In the genomic region with DNA sequence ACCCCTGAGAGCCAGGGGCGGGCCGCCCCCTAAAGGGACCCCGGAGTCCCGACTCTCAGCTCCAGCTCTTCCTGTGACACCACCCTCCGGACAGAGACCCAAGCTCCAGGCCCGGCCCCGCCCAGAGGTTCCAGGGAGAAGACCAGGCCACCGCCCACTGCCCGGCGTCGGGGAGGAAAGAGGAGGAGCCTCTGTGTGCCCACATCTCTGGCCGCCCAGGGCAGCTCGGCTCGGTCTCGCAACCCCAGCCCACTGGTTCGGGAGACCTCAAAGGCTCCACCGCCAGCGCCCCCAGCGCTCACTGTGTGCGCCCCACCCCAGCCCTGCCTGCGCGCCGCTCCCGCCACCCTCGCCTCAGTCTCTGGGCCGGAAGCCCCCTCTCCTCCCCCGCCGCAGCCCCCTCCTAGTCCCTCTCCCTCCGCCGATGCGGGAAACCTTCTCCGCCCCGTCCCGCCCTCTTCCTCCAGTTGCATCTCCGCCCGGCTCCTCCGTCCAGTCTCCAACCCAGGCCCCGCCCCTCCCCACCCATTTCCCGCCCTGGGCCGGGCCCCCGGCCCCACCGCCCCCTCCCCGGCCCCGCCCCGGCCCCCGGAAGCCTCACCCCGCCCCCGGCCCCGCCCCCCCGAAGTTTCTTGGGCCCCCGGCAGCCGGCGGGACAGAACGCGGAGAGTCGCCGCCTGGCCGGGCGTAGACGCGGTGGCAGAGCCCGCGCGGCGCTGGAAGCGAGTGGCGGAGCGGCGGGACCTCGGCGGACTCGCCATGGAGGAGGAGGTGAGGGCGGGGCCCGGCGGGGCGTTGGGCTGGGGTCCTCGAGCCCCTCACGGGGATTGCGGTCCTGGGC, we compare ENCODE assay signal across 8 cellular contexts. TPM values are rescaled to one million over a fixed set of nuclear protein-coding genes. Genes with fewer than 3 reads are reported as not detected.
DNase-seq lines count a peak whose midpoint lies in the region; ATAC-seq and TF ChIP-seq lines count a peak whose summit lies in the region.

Gene PLEKHO2, plus strand, starts transcription at position 658 of the 841 bp plus-strand sequence. Its CDS starts 102 bp downstream, at position 760.

- peak; percentile 65 for ATAC-seq in HG02571 (IDR thresholded peaks at IDR 0.05; ENCODE audit: unreplicated experiment)
- peak; percentile 78 for ATAC-seq in activated naive CD8-positive, alpha-beta T cell treated with anti-CD3 and anti-CD28 coated beads, Interleukin-2, amount 10 ng/mL, durations not matched to agents 7 days and 5 days (ENCODE audit: low read depth)
- ATAC-seq in Right ventricle myocardium inferior = peak; percentile 90

- H3K4me1 Mint-ChIP-seq in activated naive CD8-positive, alpha-beta T cell treated with anti-CD3 and anti-CD28 coated beads, Interleukin-2, amount 10 ng/mL, durations not matched to agents 7 days and 5 days = peaks cover 57% of the 10 kb centered on the region

- H3K9me3 Mint-ChIP-seq in activated naive CD8-positive, alpha-beta T cell treated with anti-CD3 and anti-CD28 coated beads, Interleukin-2, amount 10 ng/mL, durations not matched to agents 7 days and 5 days = no peaks in the 10 kb centered on the region

- H2AFZ ChIP-seq in SU-DHL-6 (ENCODE audit: low read depth, low read length, severe bottlenecking) = peak within 1 kb of the TSS; percentile 36

- no peaks in the 10 kb centered on the region for H3K9me2 ChIP-seq in SU-DHL-6 (replicated peaks; ENCODE audit: insufficient read depth, low read length)

- WGBS in ovary, 3 donors = 1 to 3% (median 1%) methylated on average over 50 to 79 of the region's 79 CpGs
- under 1% methylated on average over 79 of the region's 79 CpGs for WGBS in thymus

- H3K4me3 ChIP-seq in SU-DHL-6 (ENCODE audit: insufficient read depth, low read length, poor library complexity, severe bottlenecking) (peak within 1 kb of the TSS; percentile 94), ovary (peak within 1 kb of the TSS; percentile 59), thymus (ENCODE audit: low read length) (peak within 1 kb of the TSS; percentile 83)

- peak; percentile 85 for TF ChIP-seq POLR2A in ovary (IDR thresholded peaks at IDR 0.05)

- H3K4me2 ChIP-seq in SU-DHL-6 (ENCODE audit: low read depth, low read length, poor library complexity, severe bottlenecking) = peak within 1 kb of the TSS; percentile 94

- H3K9me3 ChIP-seq in SU-DHL-6 (ENCODE audit: insufficient read depth, low read length) (no peaks in the 10 kb centered on the region), ovary (no peaks in the 10 kb centered on the region), thymus (ENCODE audit: control insufficient read depth) (no peaks in the 10 kb centered on the region)

- H3K27ac ChIP-seq in SU-DHL-6 (ENCODE audit: low read depth, low read length) = peak within 1 kb of the TSS; percentile 3; the same call in 1 of the 2 replicates
- peak within 1 kb of the TSS; percentile 72 to 91 for H3K27ac ChIP-seq in ovary
- H3K27ac ChIP-seq in thymus (ENCODE audit: low read depth) = peak within 1 kb of the TSS; percentile 96

- no peaks in the 10 kb centered on the region for H4K20me1 ChIP-seq in SU-DHL-6 (ENCODE audit: low read depth, low read length)

- POLR2A ChIA-PET in GM10248 (lab: Yijun Ruan, JAX) = interaction anchor here (0.6 to 1.2 kb wide), 5 partner anchors 10 to 52 kb away, joined by 3 to 9 read pairs (median 3); partner anchors contain the start of gene PIF1
- POLR2A ChIA-PET in activated naive CD8-positive, alpha-beta T cell treated with anti-CD3 and anti-CD28 coated beads, Interleukin-2, amount 10 ng/mL, durations not matched to agents 7 days and 5 days (lab: Charles Lee) = interaction anchor here (0.9 to 2.8 kb wide), 9 partner anchors 9 to 463 kb away, joined by 3 to 52 read pairs (median 3); partner anchors contain the start of genes PIF1 and RNU5B-1

- H3K36me3 ChIP-seq in SU-DHL-6 (ENCODE audit: low read length) = no peaks in the 10 kb centered on the region
- H3K36me3 ChIP-seq in ovary = no peaks in the 10 kb centered on the region
- H3K36me3 ChIP-seq in thymus (ENCODE audit: control insufficient read depth, insufficient read depth) = peaks cover 7% of the 10 kb centered on the region

- TF ChIP-seq EP300 in ovary (IDR thresholded peaks at IDR 0.05) = no peak

- peaks cover 23% of the 10 kb centered on the region for H3K79me2 ChIP-seq in SU-DHL-6 (ENCODE audit: insufficient read depth, low read length)

- intact Hi-C loops in Right ventricle myocardium inferior (cut with DNase I) = loop anchor here (2.0 kb wide), 2 partner anchors 37 to 63 kb away; no protein-coding TSS in a partner anchor
- intact Hi-C loops in ovary (cut with DNase I) = loop anchor here in 3 of 4 donors (5.0 to 10.0 kb wide), 3 partner anchors 53 to 81 kb away; no protein-coding TSS in a partner anchor

- H3F3A ChIP-seq in SU-DHL-6 (ENCODE audit: insufficient read depth) = peaks cover 10% of the 10 kb centered on the region; the same call in 1 of the 2 replicates

- peak; percentile 96 for DNase-seq in GM10248 (ENCODE audit: extremely low spot score)
- peak; percentile 48 for DNase-seq in NCI-H1092 treated with DMSO at 0.1 percent for 48 hours (lab: John Stamatoyannopoulos, UW)
- DNase-seq in activated naive CD8-positive, alpha-beta T cell treated with anti-CD3 and anti-CD28 coated beads, Interleukin-2, amount 10 ng/mL, durations not matched to agents 7 days and 5 days = peak; percentile 90
- peak; percentile 99 for DNase-seq in Right ventricle myocardium inferior (ENCODE audit: missing footprints)
- DNase-seq in ovary = peak; percentile 96 to 98 (median 97)

- peak within 1 kb of the TSS; percentile 94 for H3K9ac ChIP-seq in SU-DHL-6 (ENCODE audit: low read length)

- H3K27me3 ChIP-seq in SU-DHL-6 (ENCODE audit: low read length) = no peaks in the 10 kb centered on the region
- H3K27me3 ChIP-seq in ovary = no peaks in the 10 kb centered on the region
- H3K27me3 ChIP-seq in thymus (ENCODE audit: control insufficient read depth, insufficient read depth) = no peaks in the 10 kb centered on the region

- no peaks in the 10 kb centered on the region for H3K27me3 Mint-ChIP-seq in activated naive CD8-positive, alpha-beta T cell treated with anti-CD3 and anti-CD28 coated beads, Interleukin-2, amount 10 ng/mL, durations not matched to agents 7 days and 5 days

- H3K36me3 Mint-ChIP-seq in activated naive CD8-positive, alpha-beta T cell treated with anti-CD3 and anti-CD28 coated beads, Interleukin-2, amount 10 ng/mL, durations not matched to agents 7 days and 5 days = peaks cover 9% of the 10 kb centered on the region

- TF ChIP-seq CTCF in GM10248 (IDR thresholded peaks at IDR 0.05; ENCODE audit: control extremely low read depth, extremely low read depth, low read depth, missing control alignments) = no peak
- TF ChIP-seq CTCF in SU-DHL-6 (IDR thresholded peaks at IDR 0.05; ENCODE audit: insufficient read depth, low read length, poor library complexity, severe bottlenecking) = no peak
- TF ChIP-seq CTCF in ovary (IDR thresholded peaks at IDR 0.05) = peak in 1 of 3 donors; percentile 15

- H3K27ac Mint-ChIP-seq in activated naive CD8-positive, alpha-beta T cell treated with anti-CD3 and anti-CD28 coated beads, Interleukin-2, amount 10 ng/mL, durations not matched to agents 7 days and 5 days = peak within 1 kb of the TSS; percentile 89

- H3K4me3 Mint-ChIP-seq in activated naive CD8-positive, alpha-beta T cell treated with anti-CD3 and anti-CD28 coated beads, Interleukin-2, amount 10 ng/mL, durations not matched to agents 7 days and 5 days = peak within 1 kb of the TSS; percentile 94

- CTCF ChIA-PET in GM10248 (lab: Yijun Ruan, JAX) = interaction anchor here (0.7 to 1.8 kb wide), 11 partner anchors 9 to 111 kb away, joined by 3 to 7 read pairs (median 3); partner anchors contain the start of gene ANKDD1A

- peaks cover 10% of the 10 kb centered on the region for H3K4me1 ChIP-seq in ovary (ENCODE audit: insufficient read depth)
- peaks cover 39% of the 10 kb centered on the region for H3K4me1 ChIP-seq in thymus (ENCODE audit: control insufficient read depth, insufficient read depth, low read length)

RNA-seq across cellular contexts. Expression of gene PLEKHO2, which starts in this region (rescaled TPM):
- total RNA-seq in activated naive CD8-positive, alpha-beta T cell treated with anti-CD3 and anti-CD28 coated beads, Interleukin-2, amount 10 ng/mL, durations not matched to agents 7 days and 5 days = 10 to 100 TPM; 25.4 to 25.7 TPM
- 10.4 TPM for total RNA-seq in Right ventricle myocardium inferior
- total RNA-seq in ovary = 10 to 100 TPM; 12.6 to 42.7 (median 27.9) TPM
- polyA plus RNA-seq in ovary = 10 to 100 TPM; 16.6 to 19.5 TPM
- polyA plus RNA-seq in thymus = 18.7 TPM

Comparison
In these comparisons a context has a peak if more than half of its experiments do, and no peak if none do; other contexts are left out.
1. Peak in every context shown above with its lines: DNase-seq, ATAC-seq, H3K4me3 ChIP-seq and H3K27ac ChIP-seq.
2. DNase-seq: peak in every context shown above with its lines; median percentile 99 in Right ventricle myocardium inferior; 97 in ovary; 96 in GM10248; 90 in activated naive CD8-positive, alpha-beta T cell treated with anti-CD3 and anti-CD28 coated beads, Interleukin-2, amount 10 ng/mL, durations not matched to agents 7 days and 5 days; 48 in NCI-H1092 treated with DMSO at 0.1 percent for 48 hours.
3. H3K27ac ChIP-seq: peak in every context shown above with its lines; median percentile 96 in thymus; 82 in ovary; 3 in SU-DHL-6.